1 cellular context compared by ENCODE assay signal in genomic region chr2:38508311-38509039, GRCh38.
TF ChIP-seq lines count a peak whose summit lies in the region.

No MANE protein-coding gene starts in this region.

TF ChIP-seq in K562, 482 proteins besides CTCF, POLR2A, EP300 and RAD21 (continued from another document and continues in another):
- TF ChIP-seq NR4A1 (CRISPR knock-in tag; IDR thresholded peaks at IDR 0.05) = no peak
- TF ChIP-seq NR4A1 (tag; IDR thresholded peaks at IDR 0.05) = no peak
- TF ChIP-seq CBX3 (IDR thresholded peaks at IDR 0.05; ENCODE audit: borderline replicate concordance in 1 of 2, low read length in 2 of 2) = peak in 1 of 2 experiments; percentile 61; a peak in 1 of 3 replicates
- peak; percentile 48 for TF ChIP-seq CBFA2T2 (conservative IDR thresholded peaks at IDR 0.05)
- TF ChIP-seq ZNF584 (CRISPR knock-in tag; IDR thresholded peaks at IDR 0.05; ENCODE audit: low read depth) = no peak
- TF ChIP-seq, protein P1, sequence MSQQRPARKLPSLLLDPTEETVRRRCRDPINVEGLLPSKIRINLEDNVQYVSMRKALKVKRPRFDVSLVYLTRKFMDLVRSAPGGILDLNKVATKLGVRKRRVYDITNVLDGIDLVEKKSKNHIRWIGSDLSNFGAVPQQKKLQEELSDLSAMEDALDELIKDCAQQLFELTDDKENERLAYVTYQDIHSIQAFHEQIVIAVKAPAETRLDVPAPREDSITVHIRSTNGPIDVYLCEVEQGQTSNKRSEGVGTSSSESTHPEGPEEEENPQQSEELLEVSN (IDR thresholded peaks at IDR 0.05; ENCODE audit: borderline replicate concordance in 1 of 2, extremely low read depth in 1 of 2, insufficient read depth in 1 of 2, insufficient read length in 1 of 2, low read depth in 1 of 2, low read length in 1 of 2, poor library complexity in 1 of 2, severe bottlenecking in 1 of 2) = peak; percentile 54 to 70
- 0 out of 2 replicates have a peak, but pooled peaks have one; percentile 46 for TF ChIP-seq CREM (IDR thresholded peaks at IDR 0.05; ENCODE audit: low read depth)
- TF ChIP-seq BHLHE40 (IDR thresholded peaks at IDR 0.05; ENCODE audit: low read length) = peak; percentile 61
- TF ChIP-seq ID3 (CRISPR knock-in tag; IDR thresholded peaks at IDR 0.05) = no peak
- TF ChIP-seq ID3 (tag; IDR thresholded peaks at IDR 0.05) = 0 out of 2 replicates have a peak, but pooled peaks have one; percentile 21
- peak; percentile 83 for TF ChIP-seq NFIC (IDR thresholded peaks at IDR 0.05)
- TF ChIP-seq GABPB1 (CRISPR knock-in tag; IDR thresholded peaks at IDR 0.05) = no peak
- TF ChIP-seq CTBP1 (IDR thresholded peaks at IDR 0.05; ENCODE audit: borderline replicate concordance) = peak; percentile 20; the same call in 1 of the 2 replicates
- no peak for TF ChIP-seq ZNF24 (IDR thresholded peaks at IDR 0.05)
- TF ChIP-seq ZFX (CRISPR knock-in tag; IDR thresholded peaks at IDR 0.05) = peak; percentile 29; the same call in 1 of the 2 replicates
- peak; percentile 17; the same call in 1 of the 2 replicates for TF ChIP-seq JUND (IDR thresholded peaks at IDR 0.05; ENCODE audit: borderline replicate concordance, low read depth, low read length)
- no peak; the same call in 2 of the 3 replicates for TF ChIP-seq JUND (tag; IDR thresholded peaks at IDR 0.05; ENCODE audit: borderline replicate concordance, low read depth, low read length)
- TF ChIP-seq CREB3 (tag; conservative IDR thresholded peaks at IDR 0.05; ENCODE audit: low read depth) = 0 out of 2 replicates have a peak, but pooled peaks have one; percentile 44
- TF ChIP-seq ATF7 (IDR thresholded peaks at IDR 0.05) = 0 out of 2 replicates have a peak, but pooled peaks have one; percentile 30
- TF ChIP-seq MGA (IDR thresholded peaks at IDR 0.05) = peak; percentile 86
- peak; percentile 60; the same call in 1 of the 2 replicates for TF ChIP-seq GATA2 (CRISPR knock-in tag; IDR thresholded peaks at IDR 0.05)
- TF ChIP-seq, protein P2, sequence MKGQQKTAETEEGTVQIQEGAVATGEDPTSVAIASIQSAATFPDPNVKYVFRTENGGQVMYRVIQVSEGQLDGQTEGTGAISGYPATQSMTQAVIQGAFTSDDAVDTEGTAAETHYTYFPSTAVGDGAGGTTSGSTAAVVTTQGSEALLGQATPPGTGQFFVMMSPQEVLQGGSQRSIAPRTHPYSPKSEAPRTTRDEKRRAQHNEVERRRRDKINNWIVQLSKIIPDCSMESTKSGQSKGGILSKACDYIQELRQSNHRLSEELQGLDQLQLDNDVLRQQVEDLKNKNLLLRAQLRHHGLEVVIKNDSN (CRISPR knock-in tag; IDR thresholded peaks at IDR 0.05) = peak; percentile 39; the same call in 1 of the 2 replicates
- peak; percentile 29; the same call in 1 of the 2 replicates for TF ChIP-seq NCOR1 (IDR thresholded peaks at IDR 0.05)
- TF ChIP-seq ELK3 (CRISPR knock-in tag; IDR thresholded peaks at IDR 0.05) = no peak
- no peak for TF ChIP-seq ZNF592 (IDR thresholded peaks at IDR 0.05)
- 0 out of 4 replicates have a peak, but pooled peaks of 1 of the 2 experiments have one; percentile 6 for TF ChIP-seq KDM1A (IDR thresholded peaks at IDR 0.05)
- TF ChIP-seq SMARCA5 (IDR thresholded peaks at IDR 0.05) = 0 out of 2 replicates have a peak, but pooled peaks have one; percentile 28
- TF ChIP-seq TFE3 (CRISPR knock-in tag; IDR thresholded peaks at IDR 0.05) = no peak
- TF ChIP-seq NUFIP1 (IDR thresholded peaks at IDR 0.05; ENCODE audit: partially characterized antibody) = no peak
- TF ChIP-seq, protein P3, sequence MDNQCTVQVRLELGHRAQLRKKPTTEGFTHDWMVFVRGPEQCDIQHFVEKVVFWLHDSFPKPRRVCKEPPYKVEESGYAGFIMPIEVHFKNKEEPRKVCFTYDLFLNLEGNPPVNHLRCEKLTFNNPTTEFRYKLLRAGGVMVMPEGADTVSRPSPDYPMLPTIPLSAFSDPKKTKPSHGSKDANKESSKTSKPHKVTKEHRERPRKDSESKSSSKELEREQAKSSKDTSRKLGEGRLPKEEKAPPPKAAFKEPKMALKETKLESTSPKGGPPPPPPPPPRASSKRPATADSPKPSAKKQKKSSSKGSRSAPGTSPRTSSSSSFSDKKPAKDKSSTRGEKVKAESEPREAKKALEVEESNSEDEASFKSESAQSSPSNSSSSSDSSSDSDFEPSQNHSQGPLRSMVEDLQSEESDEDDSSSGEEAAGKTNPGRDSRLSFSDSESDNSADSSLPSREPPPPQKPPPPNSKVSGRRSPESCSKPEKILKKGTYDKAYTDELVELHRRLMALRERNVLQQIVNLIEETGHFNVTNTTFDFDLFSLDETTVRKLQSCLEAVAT (IDR thresholded peaks at IDR 0.05) = no peak
- peak; percentile 10 for TF ChIP-seq DACH1 (IDR thresholded peaks at IDR 0.05; ENCODE audit: partially characterized antibody)
- TF ChIP-seq SMC3 (conservative IDR thresholded peaks at IDR 0.05; ENCODE audit: insufficient read depth, low read depth, low read length) = peak; percentile 90
- no peak for TF ChIP-seq CCAR2 (IDR thresholded peaks at IDR 0.05; ENCODE audit: low read depth, low read length)
- TF ChIP-seq TEAD4 (IDR thresholded peaks at IDR 0.05; ENCODE audit: low read length) = peak; percentile 36
- TF ChIP-seq TEAD4 (CRISPR knock-in tag; IDR thresholded peaks at IDR 0.05; ENCODE audit: borderline replicate concordance) = no peak
